ENCODE assay signal across 8 cellular contexts in the genomic region with DNA sequence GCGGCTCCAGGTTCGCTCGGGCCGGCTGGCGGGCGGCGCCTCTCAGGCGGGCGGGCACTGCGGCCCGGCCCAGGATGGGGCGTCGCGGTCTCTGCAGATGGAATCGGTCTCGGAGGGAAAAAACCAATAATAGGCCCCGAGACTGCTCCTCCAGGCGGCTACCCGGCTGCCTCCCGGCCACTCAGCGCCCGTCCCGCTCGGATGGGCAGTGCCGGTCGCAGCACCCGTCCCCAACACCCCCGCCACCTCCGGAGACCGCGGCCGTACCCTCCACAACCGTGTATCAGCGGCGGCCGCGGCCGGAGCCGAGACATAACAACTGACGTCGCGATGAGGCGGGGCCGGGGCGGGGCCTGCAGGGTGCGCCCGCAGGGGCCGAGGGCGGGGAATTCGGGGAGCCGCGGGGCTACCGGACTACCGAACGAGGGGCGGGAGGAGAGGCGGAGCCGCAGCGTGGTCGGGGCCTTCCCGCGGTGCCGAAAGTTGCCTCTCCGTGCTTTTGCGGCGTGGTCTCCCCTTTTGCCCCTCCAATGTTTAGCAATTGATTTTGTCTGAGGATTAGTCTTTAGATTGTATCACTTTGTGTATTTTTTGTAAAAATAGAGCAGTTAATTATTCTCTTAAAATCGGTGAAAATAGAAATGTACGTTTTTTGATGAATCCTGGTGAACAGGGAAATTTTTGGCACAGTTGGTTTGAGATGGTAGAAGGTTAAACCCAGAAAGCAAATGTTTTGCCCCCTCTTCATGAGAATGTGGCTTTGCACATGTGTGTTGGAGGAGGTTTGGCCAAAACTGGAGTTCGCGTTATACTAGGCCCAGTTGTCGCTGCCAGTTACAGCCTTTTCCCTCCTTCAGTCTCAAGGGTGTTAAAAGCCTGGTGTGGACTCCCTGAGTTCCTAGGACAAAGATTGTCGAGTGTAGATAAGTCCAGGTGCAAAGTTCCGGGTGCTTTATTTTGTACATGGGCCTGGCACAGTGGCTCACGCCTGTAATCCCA. TPM values are rescaled to one million over a fixed set of nuclear protein-coding genes. Genes with fewer than 3 reads are reported as not detected.
DNase-seq lines count a peak whose midpoint lies in the region; ATAC-seq and TF ChIP-seq lines count a peak whose summit lies in the region.

A gene with protein sequence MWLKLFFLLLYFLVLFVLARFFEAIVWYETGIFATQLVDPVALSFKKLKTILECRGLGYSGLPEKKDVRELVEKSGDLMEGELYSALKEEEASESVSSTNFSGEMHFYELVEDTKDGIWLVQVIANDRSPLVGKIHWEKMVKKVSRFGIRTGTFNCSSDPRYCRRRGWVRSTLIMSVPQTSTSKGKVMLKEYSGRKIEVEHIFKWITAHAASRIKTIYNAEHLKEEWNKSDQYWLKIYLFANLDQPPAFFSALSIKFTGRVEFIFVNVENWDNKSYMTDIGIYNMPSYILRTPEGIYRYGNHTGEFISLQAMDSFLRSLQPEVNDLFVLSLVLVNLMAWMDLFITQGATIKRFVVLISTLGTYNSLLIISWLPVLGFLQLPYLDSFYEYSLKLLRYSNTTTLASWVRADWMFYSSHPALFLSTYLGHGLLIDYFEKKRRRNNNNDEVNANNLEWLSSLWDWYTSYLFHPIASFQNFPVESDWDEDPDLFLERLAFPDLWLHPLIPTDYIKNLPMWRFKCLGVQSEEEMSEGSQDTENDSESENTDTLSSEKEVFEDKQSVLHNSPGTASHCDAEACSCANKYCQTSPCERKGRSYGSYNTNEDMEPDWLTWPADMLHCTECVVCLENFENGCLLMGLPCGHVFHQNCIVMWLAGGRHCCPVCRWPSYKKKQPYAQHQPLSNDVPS (minus strand): TSS at position 317 of the 999 bp plus-strand sequence. CDS start 979 bp downstream, outside the sequence.

- H3K9me2 ChIP-seq in DOHH2 (replicated peaks; ENCODE audit: control insufficient read depth, low read length) = no peaks in the 10 kb centered on the region

- 0 out of 2 replicates have a peak, but pooled peaks cover 4% of the 10 kb centered on the region for H4K20me1 ChIP-seq in DOHH2 (ENCODE audit: control insufficient read depth, insufficient read depth, low read depth, low read length)

- peaks cover 13% of the 10 kb centered on the region for H3K36me3 Mint-ChIP-seq in activated T-helper 2 cell treated with anti-CD3 and anti-CD28 coated beads, Interferon-gamma antibody, Interleukin-2, Interleukin-4, amounts not matched to agents 10 μg/mL and 5 μg/mL and 100 μg/mL, durations not matched to agents 14 hours and 24 hours and 36 hours (ENCODE audit: low read depth)
- peaks cover 4% of the 10 kb centered on the region for H3K36me3 Mint-ChIP-seq in natural killer cell

- H3K36me3 ChIP-seq in DOHH2 (ENCODE audit: control insufficient read depth, low read length) = peaks cover 20% of the 10 kb centered on the region
- H3K36me3 ChIP-seq in RWPE2 (ENCODE audit: low read depth) = peaks cover 13% of the 10 kb centered on the region

- peaks cover 39% of the 10 kb centered on the region for H3K79me2 ChIP-seq in DOHH2 (ENCODE audit: control insufficient read depth, low read length)

- H3F3A ChIP-seq in DOHH2 (ENCODE audit: control insufficient read depth, insufficient read depth) = no peaks in the 10 kb centered on the region

- peaks cover 22% of the 10 kb centered on the region for H3K4me1 Mint-ChIP-seq in activated T-helper 2 cell treated with anti-CD3 and anti-CD28 coated beads, Interferon-gamma antibody, Interleukin-2, Interleukin-4, amounts not matched to agents 10 μg/mL and 5 μg/mL and 100 μg/mL, durations not matched to agents 14 hours and 24 hours and 36 hours (ENCODE audit: low read depth)
- H3K4me1 Mint-ChIP-seq in natural killer cell = peaks cover 28 to 44% of the 10 kb centered on the region in 2 donors

- peak within 1 kb of the TSS; percentile 94 for H3K27ac Mint-ChIP-seq in activated T-helper 2 cell treated with anti-CD3 and anti-CD28 coated beads, Interferon-gamma antibody, Interleukin-2, Interleukin-4, amounts not matched to agents 10 μg/mL and 5 μg/mL and 100 μg/mL, durations not matched to agents 14 hours and 24 hours and 36 hours
- peak within 1 kb of the TSS; percentile 84 to 95 for H3K27ac Mint-ChIP-seq in natural killer cell

- H3K27me3 Mint-ChIP-seq in activated T-helper 2 cell treated with anti-CD3 and anti-CD28 coated beads, Interferon-gamma antibody, Interleukin-2, Interleukin-4, amounts not matched to agents 10 μg/mL and 5 μg/mL and 100 μg/mL, durations not matched to agents 14 hours and 24 hours and 36 hours (ENCODE audit: low read depth) = peaks cover 16% of the 10 kb centered on the region
- H3K27me3 Mint-ChIP-seq in natural killer cell (ENCODE audit: low read depth in 2 of 2) = peaks cover 3 to 20% of the 10 kb centered on the region in 2 donors

- peaks cover 18% of the 10 kb centered on the region for H3K4me1 ChIP-seq in DOHH2 (ENCODE audit: control insufficient read depth, low read length)
- peaks cover 5% of the 10 kb centered on the region for H3K4me1 ChIP-seq in RWPE2 (ENCODE audit: insufficient read depth, poor library complexity, severe bottlenecking)

- ATAC-seq in GM21825 (IDR thresholded peaks at IDR 0.05; ENCODE audit: unreplicated experiment) (peak; percentile 87), RWPE2 (ENCODE audit: low read depth) (peak; percentile 86), natural killer cell (peak; percentile 84 to 93 (median 85))

- intact Hi-C loops in activated T-helper 2 cell treated with anti-CD3 and anti-CD28 coated beads, Interferon-gamma antibody, Interleukin-2, Interleukin-4, amounts not matched to agents 10 μg/mL and 5 μg/mL and 100 μg/mL, durations not matched to agents 14 hours and 24 hours and 36 hours (cut with micrococcal nuclease) = loop anchor here (1.0 to 5.0 kb wide), 6 partner anchors 40 to 427 kb away; partner anchors contain the start of genes CHMP3, IMMT and MRPL35
- intact Hi-C loops in natural killer cell (cut with micrococcal nuclease) = loop anchor here (2.0 kb wide), 2 partner anchors 61 to 183 kb away; partner anchors contain the start of genes CHMP3 and KDM3A

- no peaks in the 10 kb centered on the region for H3K9me3 Mint-ChIP-seq in activated T-helper 2 cell treated with anti-CD3 and anti-CD28 coated beads, Interferon-gamma antibody, Interleukin-2, Interleukin-4, amounts not matched to agents 10 μg/mL and 5 μg/mL and 100 μg/mL, durations not matched to agents 14 hours and 24 hours and 36 hours
- no peaks in the 10 kb centered on the region for H3K9me3 Mint-ChIP-seq in natural killer cell

- peak; percentile 85 for DNase-seq in LHCN-M2 (ENCODE audit: low read depth)
- peak; percentile 94 for DNase-seq in RWPE2 (ENCODE audit: low spot score)
- peak; percentile 91 for DNase-seq in activated T-helper 2 cell treated with anti-CD3 and anti-CD28 coated beads, Interferon-gamma antibody, Interleukin-2, Interleukin-4, amounts not matched to agents 10 μg/mL and 5 μg/mL and 100 μg/mL, durations not matched to agents 14 hours and 24 hours and 36 hours (ENCODE audit: low spot score)
- peak; percentile 82 for DNase-seq in fibroblast of mammary gland (ENCODE audit: low read depth)
- DNase-seq in natural killer cell = peak; percentile 91
- DNase-seq in stimulated activated naive CD4-positive, alpha-beta T cell (lab: John Stamatoyannopoulos, UW) = peak; percentile 81 to 91 (median 86)

- no peaks in the 10 kb centered on the region for H3K9me3 ChIP-seq in DOHH2 (ENCODE audit: control insufficient read depth, insufficient read depth, low read length)
- no peaks in the 10 kb centered on the region for H3K9me3 ChIP-seq in RWPE2 (ENCODE audit: severe bottlenecking)

- no peaks in the 10 kb centered on the region for H3K27me3 ChIP-seq in DOHH2 (ENCODE audit: control insufficient read depth, low read length)
- no peaks in the 10 kb centered on the region for H3K27me3 ChIP-seq in RWPE2 (ENCODE audit: insufficient read depth, poor library complexity, severe bottlenecking)

- H3K27ac ChIP-seq in DOHH2 (ENCODE audit: low read depth, low read length) = peak within 1 kb of the TSS; percentile 72
- H3K27ac ChIP-seq in RWPE2 (ENCODE audit: poor library complexity, severe bottlenecking) = peak within 1 kb of the TSS; percentile 82

- TF ChIP-seq CTCF in DOHH2 (IDR thresholded peaks at IDR 0.05; ENCODE audit: low read depth, low read length, poor library complexity, severe bottlenecking) (no peak), RWPE2 (IDR thresholded peaks at IDR 0.05; ENCODE audit: poor library complexity, severe bottlenecking) (no peak), fibroblast of mammary gland (conservative IDR thresholded peaks at IDR 0.05; ENCODE audit: control insufficient read depth, insufficient read depth, low read depth, low read length) (no peak), natural killer cell (IDR thresholded peaks at IDR 0.05) (no peak)

- peak within 1 kb of the TSS; percentile 93 for H3K4me3 Mint-ChIP-seq in activated T-helper 2 cell treated with anti-CD3 and anti-CD28 coated beads, Interferon-gamma antibody, Interleukin-2, Interleukin-4, amounts not matched to agents 10 μg/mL and 5 μg/mL and 100 μg/mL, durations not matched to agents 14 hours and 24 hours and 36 hours (ENCODE audit: low read depth)
- peak within 1 kb of the TSS; percentile 93 for H3K4me3 Mint-ChIP-seq in natural killer cell

- H3K4me2 ChIP-seq in DOHH2 (ENCODE audit: low read length) = peak within 1 kb of the TSS; percentile 65

- H3K4me3 ChIP-seq in DOHH2 (ENCODE audit: low read length) (peak within 1 kb of the TSS; percentile 95), RWPE2 (ENCODE audit: severe bottlenecking) (peak within 1 kb of the TSS; percentile 67), fibroblast of mammary gland (ENCODE audit: control insufficient read depth, low read depth, low read length) (peak within 1 kb of the TSS; percentile 83)

RNA-seq across cellular contexts. Expression of the gene that starts here (rescaled TPM):
- total RNA-seq in LHCN-M2 (2014; rRNA removed) (15.7 and 19.3 TPM in 2 replicates), natural killer cell (10 to 100 TPM; 52.9 to 74.2 (median 70.9) TPM)
- 7.3 TPM for polyA plus RNA-seq in LHCN-M2 (2012)
- 12.4 and 12.7 TPM in 2 replicates for total RNA-seq in activated T-helper 2 cell treated with anti-CD3 and anti-CD28 coated beads, Interferon-gamma antibody, Interleukin-2, Interleukin-4, amounts not matched to agents 10 μg/mL and 5 μg/mL and 100 μg/mL, durations not matched to agents 14 hours and 24 hours and 36 hours

Comparison
In these comparisons a context has a peak if more than half of its experiments do, and no peak if none do; other contexts are left out.
1. Peak in every context shown above with its lines: DNase-seq, ATAC-seq, H3K4me3 ChIP-seq and H3K27ac ChIP-seq.